Comparison of ENCODE assay signal across 18 cellular contexts in the genomic region with DNA sequence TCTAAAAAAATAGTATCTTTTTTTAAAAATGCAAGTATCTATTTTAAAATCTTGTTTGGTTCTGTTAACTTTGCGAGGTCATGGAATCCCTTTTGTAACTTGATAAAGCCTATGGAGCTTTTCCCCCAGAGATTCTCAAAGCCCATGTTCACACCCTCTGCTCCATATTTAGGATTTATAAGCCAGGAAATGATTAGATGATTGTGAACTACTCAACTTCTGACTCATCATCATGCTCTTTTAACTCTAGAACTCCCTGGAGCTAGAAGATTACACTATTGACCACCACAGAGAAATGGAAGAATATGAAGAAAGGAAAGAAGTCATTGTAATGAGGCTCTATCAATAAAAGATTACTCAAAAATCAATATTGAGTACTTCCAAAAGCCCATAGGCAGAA. TPM values are rescaled to one million over a fixed set of nuclear protein-coding genes. Genes with fewer than 3 reads are reported as not detected.
DNase-seq lines count a peak whose midpoint lies in the region; ATAC-seq and TF ChIP-seq lines count a peak whose summit lies in the region.
"Had no signal": no experiment of that assay in that cellular context is flagged by ENCODE, and none has a peak within 500 bp of the region (broad histone marks: within the 10 kb centered on the region; RNA-seq: fewer than 3 reads in every experiment).

No MANE protein-coding gene starts in this region.

- H3K27me3 Mint-ChIP-seq in activated CD4-positive, alpha-beta memory T cell treated with anti-CD3 and anti-CD28 coated beads, Interleukin-2, amount 10 ng/mL, durations not matched to agents 7 days and 5 days, result no peaks in the 10 kb centered on the region

- no peaks in the 10 kb centered on the region for H3K27me3 ChIP-seq in brain microvascular endothelial cell (replicated peaks)
- H3K27me3 ChIP-seq: neutrophil had no signal

- H3K9me3 ChIP-seq in mucosa of descending colon, result no peaks in the 10 kb centered on the region
- H3K9me3 ChIP-seq: neutrophil had no signal

- CTCF ChIA-PET in activated CD4-positive, alpha-beta memory T cell treated with anti-CD3 and anti-CD28 coated beads, Interleukin-2, amount 10 ng/mL, durations not matched to agents 7 days and 5 days (lab: Charles Lee), result no interaction called here

- no peaks in the 10 kb centered on the region for H3K4me1 Mint-ChIP-seq in activated CD4-positive, alpha-beta memory T cell treated with anti-CD3 and anti-CD28 coated beads, Interleukin-2, amount 10 ng/mL, durations not matched to agents 7 days and 5 days
- H3K4me1 Mint-ChIP-seq: stimulated activated naive B cell treated with anti-CD40 and anti-IgM and Interleukin-4, amounts not matched to agents 10 μg/mL and 1 μg/mL and 100 μg/mL, for 72 hours had no signal

- H3K36me3 ChIP-seq in brain microvascular endothelial cell (replicated peaks) (no peaks in the 10 kb centered on the region), mucosa of descending colon (ENCODE audit: low read depth) (no peaks in the 10 kb centered on the region)
- H3K36me3 ChIP-seq: neutrophil had no signal

- H3K9me3 Mint-ChIP-seq in activated CD4-positive, alpha-beta memory T cell treated with anti-CD3 and anti-CD28 coated beads, Interleukin-2, amount 10 ng/mL, durations not matched to agents 7 days and 5 days, result no peaks in the 10 kb centered on the region
- H3K9me3 Mint-ChIP-seq: activated CD8-positive, alpha-beta T cell treated with anti-CD3 and anti-CD28 coated beads for 36 hours; activated T-helper 1 cell treated with anti-CD3 and anti-CD28 coated beads, Interleukin-12 subunit alpha, Interleukin-12 subunit beta, Interleukin-2, Interleukin-4 antibody, amounts not matched to agents 30 ng/mL and 10 ng/mL and 1 ng/mL, durations not matched to agents 14 hours and 24 hours and 36 hours; stimulated activated naive B cell treated with anti-CD40 and anti-IgM and Interleukin-4, amounts not matched to agents 10 μg/mL and 1 μg/mL and 100 μg/mL, for 72 hours had no signal

- no peaks in the 10 kb centered on the region for H3K4me1 ChIP-seq in mucosa of descending colon (ENCODE audit: low read depth)

- H3K4me3 ChIP-seq in AG09309 (ENCODE audit: control insufficient read depth, low read depth, low read length) (peak overlapping the region; percentile 7), brain microvascular endothelial cell (ENCODE audit: low read depth, low read length) (no peak overlapping the region), mucosa of descending colon (no peak overlapping the region)

- in situ Hi-C loops in brain microvascular endothelial cell (cut with HindIII; ENCODE audit: low pct_ligation_motif_present, low sequenced_read_pairs), result no loop called here

- ATAC-seq in mucosa of descending colon (peak; percentile 39), HG02885 (IDR thresholded peaks at IDR 0.05; ENCODE audit: poor library complexity, unreplicated experiment) (no peak)
- ATAC-seq: activated CD8-positive, alpha-beta T cell treated with anti-CD3 and anti-CD28 coated beads for 36 hours; stimulated activated naive B cell treated with anti-CD40 and anti-IgM and Interleukin-4, amounts not matched to agents 10 μg/mL and 1 μg/mL and 100 μg/mL, for 72 hours had no signal

- H3K27ac Mint-ChIP-seq in activated CD4-positive, alpha-beta memory T cell treated with anti-CD3 and anti-CD28 coated beads, Interleukin-2, amount 10 ng/mL, durations not matched to agents 7 days and 5 days, result no peak overlapping the region
- H3K27ac Mint-ChIP-seq: activated CD8-positive, alpha-beta T cell treated with anti-CD3 and anti-CD28 coated beads for 36 hours; activated T-helper 1 cell treated with anti-CD3 and anti-CD28 coated beads, Interleukin-12 subunit alpha, Interleukin-12 subunit beta, Interleukin-2, Interleukin-4 antibody, amounts not matched to agents 30 ng/mL and 10 ng/mL and 1 ng/mL, durations not matched to agents 14 hours and 24 hours and 36 hours; stimulated activated naive B cell treated with anti-CD40 and anti-IgM and Interleukin-4, amounts not matched to agents 10 μg/mL and 1 μg/mL and 100 μg/mL, for 72 hours had no signal

- TF ChIP-seq CTCF in AG09309 (IDR thresholded peaks at IDR 0.05; ENCODE audit: control insufficient read depth, insufficient read depth, low read depth, low read length, missing control alignments) (no peak), brain microvascular endothelial cell (IDR thresholded peaks at IDR 0.05; ENCODE audit: low read depth, low read length, missing control alignments) (no peak), mucosa of descending colon (IDR thresholded peaks at IDR 0.05) (no peak)

- POLR2A ChIA-PET in activated CD4-positive, alpha-beta memory T cell treated with anti-CD3 and anti-CD28 coated beads, Interleukin-2, amount 10 ng/mL, durations not matched to agents 7 days and 5 days (lab: Charles Lee), result no interaction called here

- H3K4me3 Mint-ChIP-seq in activated CD4-positive, alpha-beta memory T cell treated with anti-CD3 and anti-CD28 coated beads, Interleukin-2, amount 10 ng/mL, durations not matched to agents 7 days and 5 days, result no peak overlapping the region
- H3K4me3 Mint-ChIP-seq: activated CD8-positive, alpha-beta T cell treated with anti-CD3 and anti-CD28 coated beads for 36 hours; activated T-helper 1 cell treated with anti-CD3 and anti-CD28 coated beads, Interleukin-12 subunit alpha, Interleukin-12 subunit beta, Interleukin-2, Interleukin-4 antibody, amounts not matched to agents 30 ng/mL and 10 ng/mL and 1 ng/mL, durations not matched to agents 14 hours and 24 hours and 36 hours; stimulated activated naive B cell treated with anti-CD40 and anti-IgM and Interleukin-4, amounts not matched to agents 10 μg/mL and 1 μg/mL and 100 μg/mL, for 72 hours had no signal

- no peak overlapping the region for H3K27ac ChIP-seq in brain microvascular endothelial cell
- H3K27ac ChIP-seq: neutrophil had no signal

- no peaks in the 10 kb centered on the region for H3K36me3 Mint-ChIP-seq in activated CD4-positive, alpha-beta memory T cell treated with anti-CD3 and anti-CD28 coated beads, Interleukin-2, amount 10 ng/mL, durations not matched to agents 7 days and 5 days (ENCODE audit: low read depth)
- H3K36me3 Mint-ChIP-seq: stimulated activated naive B cell treated with anti-CD40 and anti-IgM and Interleukin-4, amounts not matched to agents 10 μg/mL and 1 μg/mL and 100 μg/mL, for 72 hours had no signal

- intact Hi-C loops in mucosa of descending colon (cut with DNase I, micrococcal nuclease), result no loop called here

- DNase-seq in AG09309 (ENCODE audit: low read depth) (no peak), HS-27A (ENCODE audit: low read depth) (peak; percentile 57), brain microvascular endothelial cell (peak; percentile 11), mucosa of descending colon (no peak), medulla oblongata (ENCODE audit: extremely low spot score) (no peak), anterior cingulate cortex (lab: John Stamatoyannopoulos, UW) (no peak)
- DNase-seq in activated CD4-positive, alpha-beta memory T cell treated with anti-CD3 and anti-CD28 coated beads, Interleukin-2, amount 10 ng/mL, durations not matched to agents 7 days and 5 days, result no peak
- DNase-seq: activated CD8-positive, alpha-beta T cell treated with anti-CD3 and anti-CD28 coated beads for 36 hours; glutamatergic neuron; Karpas-422; NCI-H1436; small intestine; stimulated activated naive B cell treated with anti-CD40 and anti-IgM and Interleukin-4, amounts not matched to agents 10 μg/mL and 1 μg/mL and 100 μg/mL, for 72 hours had no signal

RNA-seq across cellular contexts. Expression of a gene that starts 55.9 kb away (rescaled TPM):
- not detected for total RNA-seq in mucosa of descending colon
- total RNA-seq in activated CD4-positive, alpha-beta memory T cell treated with anti-CD3 and anti-CD28 coated beads, Interleukin-2, amount 10 ng/mL, durations not matched to agents 7 days and 5 days, result not detected
- total RNA-seq: activated CD8-positive, alpha-beta T cell treated with anti-CD3 and anti-CD28 coated beads for 36 hours; activated T-helper 1 cell treated with anti-CD3 and anti-CD28 coated beads, Interleukin-12 subunit alpha, Interleukin-12 subunit beta, Interleukin-2, Interleukin-4 antibody, amounts not matched to agents 30 ng/mL and 10 ng/mL and 1 ng/mL, durations not matched to agents 14 hours and 24 hours and 36 hours; cerebellum; urinary bladder had no signal

Comparison
In these comparisons a context has a peak if more than half of its experiments do, and no peak if none do; other contexts are left out.
1. DNase-seq: peak in HS-27A (single experiment) and brain microvascular endothelial cell (single experiment); none in AG09309 (single experiment), mucosa of descending colon (0 of 3), activated CD4-positive, alpha-beta memory T cell treated with anti-CD3 and anti-CD28 coated beads, Interleukin-2, amount 10 ng/mL, durations not matched to agents 7 days and 5 days (single experiment), medulla oblongata (single experiment) and anterior cingulate cortex (0 of 58).